In the genomic region with DNA sequence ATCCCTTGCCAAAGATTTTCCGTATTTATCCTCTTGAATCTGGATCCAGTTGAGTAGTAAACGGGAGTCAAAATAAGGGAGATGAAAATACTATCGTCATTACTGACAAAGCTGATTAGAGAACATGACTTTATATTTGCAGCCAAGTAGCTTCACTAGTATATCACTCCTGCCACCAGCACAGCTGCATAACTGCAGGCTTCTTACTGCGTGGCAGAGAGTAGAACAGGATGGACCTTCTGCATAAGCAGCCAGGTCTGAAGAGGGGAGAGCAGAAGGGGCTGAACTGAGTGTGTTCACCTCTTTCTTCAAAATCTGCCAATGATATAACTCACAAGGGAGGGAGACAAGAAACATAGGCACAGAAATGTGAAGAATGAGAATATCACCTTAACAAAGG, we compare ENCODE assay signal across 21 cellular contexts.
"Had no signal": no experiment of that assay in that cellular context is flagged by ENCODE, and none has a peak within 500 bp of the region (broad histone marks: within the 10 kb centered on the region; RNA-seq: fewer than 3 reads in every experiment).

No MANE protein-coding gene starts in this region.

- H3K4me3 Mint-ChIP-seq: activated CD4-positive, alpha-beta T cell treated with anti-CD3 and anti-CD28 coated beads, Interleukin-2, amount 10 ng/mL, durations not matched to agents 7 days and 5 days; activated CD8-positive, alpha-beta T cell treated with anti-CD3 and anti-CD28 coated beads, Interleukin-2, amount 10 ng/mL, durations not matched to agents 7 days and 5 days; activated naive CD8-positive, alpha-beta T cell; naive thymus-derived CD4-positive, alpha-beta T cell; stimulated activated naive CD8-positive, alpha-beta T cell treated with anti-CD3 and anti-CD28 coated beads, Interleukin-15, Interleukin-2, amounts not matched to agents 100 ng/mL and 50 ng/mL, for 24 hours had no signal

- H3K4me3 ChIP-seq: left lung, mucosa of descending colon, suprapubic skin, transverse colon, uterus had no signal

- H3K36me3 ChIP-seq: left lung, transverse colon, uterus had no signal

- H3K27ac ChIP-seq: suprapubic skin, transverse colon, uterus had no signal

- DNase-seq: activated CD4-positive, alpha-beta T cell treated with anti-CD3 and anti-CD28 coated beads, Interleukin-2, amount 10 ng/mL, durations not matched to agents 7 days and 5 days; activated CD8-positive, alpha-beta memory T cell treated with anti-CD3 and anti-CD28 coated beads, Interleukin-2, amount 50 U/mL, for 4 hours; activated CD8-positive, alpha-beta T cell treated with anti-CD3 and anti-CD28 coated beads, Interleukin-2, amount 10 ng/mL, durations not matched to agents 7 days and 5 days; activated gamma-delta T cell treated with Interleukin-2 at 50 U/mL for 16 hours; amniotic stem cell; cortex of kidney; foreskin melanocyte; glutamatergic neuron; kidney; left lung; mucosa of descending colon; naive thymus-derived CD4-positive, alpha-beta T cell; posterior cingulate gyrus; retina; T-helper 1 cell; T1000; transverse colon; uterus had no signal

- H3K9me3 ChIP-seq: mucosa of descending colon, suprapubic skin had no signal

- ATAC-seq: activated CD8-positive, alpha-beta T cell treated with anti-CD3 and anti-CD28 coated beads, Interleukin-2, amount 10 ng/mL, durations not matched to agents 7 days and 5 days; left lung; mucosa of descending colon; naive thymus-derived CD4-positive, alpha-beta T cell had no signal

- H3K4me1 Mint-ChIP-seq: activated CD4-positive, alpha-beta T cell treated with anti-CD3 and anti-CD28 coated beads, Interleukin-2, amount 10 ng/mL, durations not matched to agents 7 days and 5 days had no signal

- H3K27me3 ChIP-seq: left lung, suprapubic skin, transverse colon, uterus had no signal

- H3K27ac Mint-ChIP-seq: activated CD4-positive, alpha-beta T cell treated with anti-CD3 and anti-CD28 coated beads, Interleukin-2, amount 10 ng/mL, durations not matched to agents 7 days and 5 days; activated CD8-positive, alpha-beta T cell treated with anti-CD3 and anti-CD28 coated beads, Interleukin-2, amount 10 ng/mL, durations not matched to agents 7 days and 5 days; activated naive CD8-positive, alpha-beta T cell; stimulated activated naive CD8-positive, alpha-beta T cell treated with anti-CD3 and anti-CD28 coated beads, Interleukin-15, Interleukin-2, amounts not matched to agents 100 ng/mL and 50 ng/mL, for 24 hours had no signal

- H3K27me3 Mint-ChIP-seq: activated CD4-positive, alpha-beta T cell treated with anti-CD3 and anti-CD28 coated beads, Interleukin-2, amount 10 ng/mL, durations not matched to agents 7 days and 5 days; activated naive CD8-positive, alpha-beta T cell; naive thymus-derived CD4-positive, alpha-beta T cell; stimulated activated naive CD8-positive, alpha-beta T cell treated with anti-CD3 and anti-CD28 coated beads, Interleukin-15, Interleukin-2, amounts not matched to agents 100 ng/mL and 50 ng/mL, for 24 hours had no signal
